In the genomic region with DNA sequence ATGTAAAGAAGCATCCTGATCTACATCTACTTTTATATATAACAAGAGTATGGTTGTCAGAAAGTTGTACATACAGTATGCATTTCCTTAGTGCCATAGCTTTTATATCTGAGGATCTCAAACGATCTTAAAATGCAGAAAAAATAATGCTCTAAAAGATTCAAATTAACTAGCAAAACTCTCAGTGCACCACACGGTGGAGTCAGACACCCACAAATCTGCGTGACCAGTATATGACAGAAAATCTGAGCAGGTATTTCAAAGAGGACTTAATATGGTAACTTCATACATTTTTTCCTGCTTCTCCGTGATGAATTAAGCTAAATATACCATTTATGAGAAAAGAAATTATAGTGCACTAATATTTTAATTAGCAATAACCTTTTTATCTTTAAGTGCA, we compare ENCODE assay signal across 9 cellular contexts.
DNase-seq lines count a peak whose midpoint lies in the region; ATAC-seq, FAIRE-seq and TF ChIP-seq lines count a peak whose summit lies in the region.
"Had no signal": no experiment of that assay in that cellular context is flagged by ENCODE, and none has a peak within 500 bp of the region (broad histone marks: within the 10 kb centered on the region; RNA-seq: fewer than 3 reads in every experiment).

No MANE protein-coding gene starts in this region.

- no peaks in the 10 kb centered on the region for H3K4me1 ChIP-seq in Karpas-422 (ENCODE audit: low read length)
- no peaks in the 10 kb centered on the region for H3K4me1 ChIP-seq in GM12878 (ENCODE audit: control insufficient read depth, insufficient read depth, low read length)
- H3K4me1 ChIP-seq: vagina had no signal

- DNase-seq in Karpas-422 (peak; percentile 72), GM12878 (ENCODE audit: low read depth, low spot score) (no peak), NCI-H1436 (lab: John Stamatoyannopoulos, UW) (no peak), NCI-H2171 (lab: John Stamatoyannopoulos, UW) (no peak), HTR-8/SVneo (ENCODE audit: insufficient read length, low spot score) (no peak)

- ATAC-seq in GM18511 (IDR thresholded peaks at IDR 0.05; ENCODE audit: unreplicated experiment) (peak; percentile 85), GM12878 (peak; percentile 52; the same call in 2 of the 3 replicates), HG03457 (IDR thresholded peaks at IDR 0.05; ENCODE audit: unreplicated experiment) (no peak)

- TF ChIP-seq EP300 in GM12878 (IDR thresholded peaks at IDR 0.05; ENCODE audit: borderline replicate concordance in 1 of 2, control insufficient read depth in 1 of 2, low read depth in 2 of 2, low read length in 2 of 2) = no peak

- in situ Hi-C loops in GM12878 (cut with MboI) = loop anchor here (10.0 to 25.0 kb wide), 2 partner anchors 266 to 1879 kb away; no protein-coding TSS in a partner anchor

- FAIRE-seq in A204.1 (lab: Jason Lieb, UNC) = peak; percentile 53
- FAIRE-seq in GM12878 (lab: Jason Lieb, UNC) = peak; percentile 69
- FAIRE-seq in HTR-8/SVneo (lab: Jason Lieb, UNC) = no peak

- SMC1A ChIA-PET in GM12878 (lab: Charles Lee; ENCODE audit: uncharacterized antibody, unreplicated experiment) = interaction anchor here (0.7 to 1.6 kb wide), 6 partner anchors 14 to 124 kb away, joined by 3 to 5 read pairs (median 3); no protein-coding TSS in a partner anchor

- TF ChIP-seq RAD21 in GM12878 (IDR thresholded peaks at IDR 0.05; ENCODE audit: insufficient read depth, low read depth, low read length) = peak; percentile 90

- TF ChIP-seq POLR2A in GM12878 (IDR thresholded peaks at IDR 0.05; ENCODE audit: low read depth, low read length) = no peak

- no TSS peak for BruUV-seq in GM12878 (replicated peaks; lab: Mats Ljungman, UMichigan)

- no peak overlapping the region for H3K27ac ChIP-seq in Karpas-422 (ENCODE audit: low read length)
- H3K27ac ChIP-seq in GM12878 (ENCODE audit: control insufficient read depth, insufficient read depth) = no peak overlapping the region
- H3K27ac ChIP-seq: vagina had no signal

- H3K9me2 ChIP-seq in Karpas-422 (replicated peaks; ENCODE audit: insufficient read depth, low read length) = no peaks in the 10 kb centered on the region

- RAD21 ChIA-PET in GM12878 (lab: Charles Lee; ENCODE audit: unreplicated experiment) = interaction anchor here (0.6 to 1.5 kb wide), 3 partner anchors 35 to 930 kb away, joined by 3 read pairs; no protein-coding TSS in a partner anchor

- CTCF ChIA-PET in GM12878 (lab: Yijun Ruan, JAX) = interaction anchor here (0.6 to 1.9 kb wide), 12 partner anchors 9 to 1026 kb away, joined by 3 to 5 read pairs (median 3); no protein-coding TSS in a partner anchor

- no peaks in the 10 kb centered on the region for H3K79me2 ChIP-seq in Karpas-422 (ENCODE audit: low read length)
- no peaks in the 10 kb centered on the region for H3K79me2 ChIP-seq in GM12878 (ENCODE audit: control insufficient read depth, insufficient read depth, low read length)

- no peaks in the 10 kb centered on the region; the same call in 1 of the 2 replicates for H3K9me3 ChIP-seq in Karpas-422 (ENCODE audit: low read length)
- no peaks in the 10 kb centered on the region for H3K9me3 ChIP-seq in GM12878 (replicated peaks; ENCODE audit: control insufficient read depth, insufficient read depth, low read length)
- H3K9me3 ChIP-seq: vagina had no signal

- H3K27me3 ChIP-seq in Karpas-422 (ENCODE audit: low read length) (no peaks in the 10 kb centered on the region), GM12878 (replicated peaks in 1 of 2; ENCODE audit: control insufficient read depth in 2 of 2, insufficient read depth in 2 of 2, low read length in 1 of 2) (no peaks in the 10 kb centered on the region)
- H3K27me3 ChIP-seq: vagina had no signal

- POLR2A ChIA-PET in GM12878 (lab: Charles Lee) = no interaction called here

- TF ChIP-seq CTCF in GM12878 (IDR thresholded peaks at IDR 0.05 in 2 of 3, conservative IDR thresholded peaks at IDR 0.05 in 1 of 3; ENCODE audit: control insufficient read depth in 2 of 3, extremely low read depth in 1 of 3, insufficient read depth in 1 of 3, low read depth in 3 of 3, low read length in 3 of 3) = peak; percentile 35 to 56 (median 43); a peak in 4 of 6 replicates

- H3K4me3 ChIP-seq in Karpas-422 (ENCODE audit: low read length) (no peak overlapping the region), GM12878 (no peak overlapping the region)
- H3K4me3 ChIP-seq: vagina had no signal

- H2AFZ ChIP-seq in Karpas-422 (ENCODE audit: low read length) = no peak overlapping the region
- H2AFZ ChIP-seq in GM12878 (ENCODE audit: control insufficient read depth, low read depth, low read length) = no peak overlapping the region

- H3K9ac ChIP-seq in Karpas-422 (ENCODE audit: low read length) (no peak overlapping the region), GM12878 (ENCODE audit: control insufficient read depth, insufficient read depth, low read length) (no peak overlapping the region)

- no peaks in the 10 kb centered on the region for H3K36me3 ChIP-seq in Karpas-422 (ENCODE audit: insufficient read depth, low read length)
- H3K36me3 ChIP-seq in GM12878 (ENCODE audit: control insufficient read depth in 2 of 2, insufficient read depth in 2 of 2, low read length in 1 of 2) = no peaks in the 10 kb centered on the region
- H3K36me3 ChIP-seq: vagina had no signal

- H4K20me1 ChIP-seq in Karpas-422 (ENCODE audit: insufficient read depth, low read depth, low read length) (no peaks in the 10 kb centered on the region), GM12878 (ENCODE audit: control insufficient read depth, insufficient read depth) (no peaks in the 10 kb centered on the region)

- H3K4me2 ChIP-seq in Karpas-422 (ENCODE audit: low read depth, low read length, poor library complexity, severe bottlenecking) = no peak overlapping the region
- H3K4me2 ChIP-seq in GM12878 (ENCODE audit: control insufficient read depth, insufficient read depth) = no peak overlapping the region

- WGBS in GM12878 (ENCODE audit: insufficient coverage, insufficient replicate concordance, low lambda C conversion rate, missing lambda C conversion rate) = 0% methylated on average over 4 of the region's 4 CpGs

- intact Hi-C loops in GM12878 (cut with micrococcal nuclease; ENCODE audit: unreplicated experiment) = loop anchor here (1.0 to 5.0 kb wide), 2 partner anchors 265 to 1894 kb away; no protein-coding TSS in a partner anchor

TF ChIP-seq in GM12878, 131 proteins besides CTCF, POLR2A, EP300 and RAD21:
- TF ChIP-seq SMC3 (IDR thresholded peaks at IDR 0.05; ENCODE audit: borderline replicate concordance, low read length) = peak; percentile 60; the same call in 1 of the 2 replicates
- TF ChIP-seq SMAD5 (IDR thresholded peaks at IDR 0.05; ENCODE audit: low read depth) = no peak
